6 cellular contexts compared by ENCODE assay signal in genomic region chr3:53927208-53927872, GRCh38. TPM values are rescaled to one million over a fixed set of nuclear protein-coding genes. Genes with fewer than 3 reads are reported as not detected.
DNase-seq lines count a peak whose midpoint lies in the region; TF ChIP-seq lines count a peak whose summit lies in the region.
"Not testable (repeated sequence)": the region's sequence is repeated elsewhere in the genome, so short reads cannot be mapped to it uniquely, and the experiment has no call there.

No MANE protein-coding gene starts in this region.

- H3K4me3 Mint-ChIP-seq in chondrocyte (ENCODE audit: unreplicated experiment) (peak overlapping the region; percentile 19), neural crest cell (peak overlapping the region; percentile 49)

- H3K36me3 ChIP-seq in H7 (replicated peaks; ENCODE audit: control insufficient read depth, insufficient read depth, low read length); HUES6 (ENCODE audit: control insufficient read depth, insufficient read depth, low read length); cardiac muscle cell: not testable (repeated sequence)

- not testable (repeated sequence) for H3K9me3 Mint-ChIP-seq in chondrocyte (ENCODE audit: low read depth); neural crest cell

- TF ChIP-seq CTCF in chondrocyte (IDR thresholded peaks at IDR 0.05); cardiac muscle cell (IDR thresholded peaks at IDR 0.05; ENCODE audit: low read depth, low read length); neural crest cell (conservative IDR thresholded peaks at IDR 0.05): not testable (repeated sequence)

- not testable (repeated sequence) for H3K27me3 Mint-ChIP-seq in chondrocyte (ENCODE audit: low read depth); neural crest cell (ENCODE audit: low read depth)

- H3K36me3 Mint-ChIP-seq in chondrocyte (ENCODE audit: low read depth); neural crest cell (ENCODE audit: low read depth): not testable (repeated sequence)

- not testable (repeated sequence) for H3K27me3 ChIP-seq in H7 (ENCODE audit: control insufficient read depth, insufficient read depth, low read length); HUES6 (ENCODE audit: control insufficient read depth, insufficient read depth, low read length); cardiac muscle cell

- not testable (repeated sequence) for H3K4me1 Mint-ChIP-seq in chondrocyte (ENCODE audit: low read depth); neural crest cell

- H3K9me3 ChIP-seq in HUES6 (ENCODE audit: control insufficient read depth, insufficient read depth, low read depth, low read length); cardiac muscle cell (ENCODE audit: low read depth): not testable (repeated sequence)

- DNase-seq in H7; chondrocyte (ENCODE audit: low spot score); cardiac muscle cell (ENCODE audit: low read depth in 1 of 2, low spot score in 1 of 2): not testable (repeated sequence)
- peak; percentile 20 to 30 for DNase-seq in NCI-H526 (lab: John Stamatoyannopoulos, UW)
- DNase-seq in neural crest cell (ENCODE audit: low read depth, low spot score): peak; percentile 9

- not testable (repeated sequence) for H3K27ac Mint-ChIP-seq in chondrocyte (ENCODE audit: unreplicated experiment)
- peak overlapping the region; percentile 67 for H3K27ac Mint-ChIP-seq in neural crest cell (ENCODE audit: unreplicated experiment)

- peak overlapping the region; percentile 55 for H3K9ac ChIP-seq in HUES6 (ENCODE audit: low read length)

- H3K4me1 ChIP-seq in HUES6 (ENCODE audit: control insufficient read depth, insufficient read depth, low read length); cardiac muscle cell (ENCODE audit: low read depth): not testable (repeated sequence)

- peak overlapping the region; percentile 7; the same call in 1 of the 2 replicates for H3K4me3 ChIP-seq in H7 (ENCODE audit: insufficient read depth, low read depth, low read length)
- H3K4me3 ChIP-seq in HUES6 (ENCODE audit: low read depth, low read length): peak overlapping the region; percentile 48
- not testable (repeated sequence) for H3K4me3 ChIP-seq in cardiac muscle cell

- H3K27ac ChIP-seq in HUES6 (ENCODE audit: low read depth, low read length) (peak overlapping the region; percentile 70; the same call in 1 of the 2 replicates), cardiac muscle cell (peak overlapping the region; percentile 28)

RNA-seq across cellular contexts. Expression of gene SELENOK, which starts 35.7 kb away (rescaled TPM):
- 44.1 and 52.6 TPM in 2 replicates for total RNA-seq in H7 (2014; rRNA removed; shearing (Covaris generic))
- total RNA-seq in chondrocyte (28.2 to 33.7 TPM (median 29.6 TPM) in 3 replicates), cardiac muscle cell (73.7 and 77.8 TPM in 2 replicates), neural crest cell (39.2 and 42.5 TPM in 2 replicates)
- polyA plus RNA-seq in cardiac muscle cell: 172 and 227 TPM in 2 replicates

RNA-seq across cellular contexts. Expression of gene ACTR8, which starts 45.4 kb away (rescaled TPM):
- 21.2 and 27.6 TPM in 2 replicates for total RNA-seq in H7 (2014; rRNA removed; shearing (Covaris generic))
- total RNA-seq in chondrocyte (37.0 to 47.3 TPM (median 42.6 TPM) in 3 replicates), cardiac muscle cell (31.9 and 35.9 TPM in 2 replicates), neural crest cell (49.9 and 52.6 TPM in 2 replicates)
- polyA plus RNA-seq in cardiac muscle cell: 29.3 and 36.4 TPM in 2 replicates
